Comparison of ENCODE assay signal across 8 cellular contexts in the genomic region with DNA sequence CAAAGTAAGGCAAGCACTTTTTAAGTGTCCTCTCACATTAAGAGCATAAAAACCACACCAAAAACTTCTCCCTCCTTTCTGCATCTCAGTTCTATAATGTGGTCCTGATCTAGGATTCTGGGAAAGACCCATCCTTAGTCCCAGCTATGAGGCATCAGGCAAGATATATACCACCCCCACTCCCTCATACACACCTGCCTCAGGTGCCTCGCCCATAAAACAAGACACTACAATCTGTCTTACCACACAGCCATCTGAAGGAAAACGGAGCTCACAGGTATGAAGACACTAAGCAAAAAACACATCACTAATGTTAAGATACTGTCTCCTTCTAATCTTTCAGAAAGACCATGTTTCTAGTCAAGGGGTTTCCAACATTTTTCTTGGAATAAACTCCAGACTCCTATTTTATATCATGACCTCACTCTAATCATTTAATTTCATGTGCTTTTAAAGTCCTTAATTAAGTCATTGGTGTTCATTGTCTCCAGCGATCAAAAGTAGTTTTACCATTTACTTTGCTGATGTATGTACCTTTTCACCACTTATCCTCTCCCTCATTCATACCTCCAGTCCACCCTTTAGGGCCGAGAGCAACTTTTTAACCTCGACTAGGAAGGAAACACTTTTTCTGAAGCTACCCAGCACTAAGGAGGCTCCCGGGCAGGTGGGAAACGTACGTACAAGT. TPM values are rescaled to one million over a fixed set of nuclear protein-coding genes. Genes with fewer than 3 reads are reported as not detected.
A peak's percentile ranks its signal among the peaks of the same experiment; 100 is the strongest.
DNase-seq lines count a peak whose midpoint lies in the region; ATAC-seq and TF ChIP-seq lines count a peak whose summit lies in the region.

No MANE protein-coding gene starts in this region.

- no peak for TF ChIP-seq CTCF in thoracic aorta (IDR thresholded peaks at IDR 0.05)

- H3K4me3 ChIP-seq in thoracic aorta, result peak overlapping the region; percentile 78

- no peak for ATAC-seq in activated naive CD8-positive, alpha-beta T cell treated with anti-CD3 and anti-CD28 coated beads, Interleukin-2, amount 10 ng/mL, durations not matched to agents 7 days and 5 days (ENCODE audit: low read depth)
- ATAC-seq in thoracic aorta (ENCODE audit: insufficient number of reproducible peaks, low FRiP score, low read depth) (no peak), HG02642 (IDR thresholded peaks at IDR 0.05; ENCODE audit: poor library complexity, unreplicated experiment) (no peak)

- peaks cover 40% of the 10 kb centered on the region for H3K36me3 Mint-ChIP-seq in activated CD4-positive, alpha-beta T cell treated with anti-CD3 and anti-CD28 coated beads, Interleukin-2, amount 10 ng/mL, durations not matched to agents 7 days and 5 days (ENCODE audit: low read depth)
- H3K36me3 Mint-ChIP-seq in activated naive CD8-positive, alpha-beta T cell treated with anti-CD3 and anti-CD28 coated beads, Interleukin-2, amount 10 ng/mL, durations not matched to agents 7 days and 5 days, result peaks cover 15% of the 10 kb centered on the region

- H3K27ac ChIP-seq in layer of hippocampus (ENCODE audit: low read depth, low read length) (peak overlapping the region; percentile 93), thoracic aorta (peak overlapping the region; percentile 87)

- H3K4me1 Mint-ChIP-seq in activated CD4-positive, alpha-beta T cell treated with anti-CD3 and anti-CD28 coated beads, Interleukin-2, amount 10 ng/mL, durations not matched to agents 7 days and 5 days, result peaks cover 74% of the 10 kb centered on the region
- peaks cover 63% of the 10 kb centered on the region for H3K4me1 Mint-ChIP-seq in activated naive CD8-positive, alpha-beta T cell treated with anti-CD3 and anti-CD28 coated beads, Interleukin-2, amount 10 ng/mL, durations not matched to agents 7 days and 5 days

- CTCF ChIA-PET in activated CD4-positive, alpha-beta T cell treated with anti-CD3 and anti-CD28 coated beads, Interleukin-2, amount 10 ng/mL, durations not matched to agents 7 days and 5 days (lab: Charles Lee), result interaction anchor here (0.5 to 2.7 kb wide), 7 partner anchors 10 to 180 kb away, joined by 3 to 13 read pairs (median 5); a partner anchor contains a TSS

- no peaks in the 10 kb centered on the region for H3K27me3 ChIP-seq in layer of hippocampus (ENCODE audit: control insufficient read depth, insufficient read depth, low read length)
- H3K27me3 ChIP-seq in thoracic aorta (replicated peaks; ENCODE audit: insufficient read depth), result no peaks in the 10 kb centered on the region

- no peak for DNase-seq in activated CD4-positive, alpha-beta T cell treated with anti-CD3 and anti-CD28 coated beads, Interleukin-2, amount 10 ng/mL, durations not matched to agents 7 days and 5 days
- DNase-seq in activated CD4-positive, alpha-beta T cell treated with anti-CD3 and anti-CD28 coated beads, Interleukin-2, amount 50 U/mL, for 4 hours, result no peak
- DNase-seq in activated naive CD8-positive, alpha-beta T cell treated with anti-CD3 and anti-CD28 coated beads, Interleukin-2, amount 10 ng/mL, durations not matched to agents 7 days and 5 days, result no peak
- no peak for DNase-seq in thoracic aorta (ENCODE audit: low spot score)
- DNase-seq in AG20443 (ENCODE audit: low spot score), result no peak
- no peak for DNase-seq in A172 (ENCODE audit: low spot score)

- H3K27me3 Mint-ChIP-seq in activated CD4-positive, alpha-beta T cell treated with anti-CD3 and anti-CD28 coated beads, Interleukin-2, amount 10 ng/mL, durations not matched to agents 7 days and 5 days, result no peaks in the 10 kb centered on the region
- H3K27me3 Mint-ChIP-seq in activated naive CD8-positive, alpha-beta T cell treated with anti-CD3 and anti-CD28 coated beads, Interleukin-2, amount 10 ng/mL, durations not matched to agents 7 days and 5 days, result no peaks in the 10 kb centered on the region

- H3K4me3 Mint-ChIP-seq in activated CD4-positive, alpha-beta T cell treated with anti-CD3 and anti-CD28 coated beads, Interleukin-2, amount 10 ng/mL, durations not matched to agents 7 days and 5 days, result peak overlapping the region; percentile 84
- H3K4me3 Mint-ChIP-seq in activated naive CD8-positive, alpha-beta T cell treated with anti-CD3 and anti-CD28 coated beads, Interleukin-2, amount 10 ng/mL, durations not matched to agents 7 days and 5 days, result peak overlapping the region; percentile 96

- no peaks in the 10 kb centered on the region for H3K9me3 ChIP-seq in thoracic aorta

- H3K4me1 ChIP-seq in thoracic aorta (ENCODE audit: control insufficient read depth in 1 of 2, low read depth in 2 of 2), result peaks cover 56 to 88% of the 10 kb centered on the region in 2 donors

- no peaks in the 10 kb centered on the region for H3K36me3 ChIP-seq in thoracic aorta

- POLR2A ChIA-PET in activated CD4-positive, alpha-beta T cell treated with anti-CD3 and anti-CD28 coated beads, Interleukin-2, amount 10 ng/mL, durations not matched to agents 7 days and 5 days (lab: Charles Lee), result interaction anchor here (0.9 kb wide), 1 partner anchor 90 kb away, joined by 4 read pairs; no protein-coding TSS in a partner anchor
- POLR2A ChIA-PET in activated naive CD8-positive, alpha-beta T cell treated with anti-CD3 and anti-CD28 coated beads, Interleukin-2, amount 10 ng/mL, durations not matched to agents 7 days and 5 days (lab: Charles Lee), result interaction anchor here (0.5 to 8.3 kb wide), 23 partner anchors 9 to 255 kb away, joined by 3 to 146 read pairs (median 6); a partner anchor contains a TSS

- peak overlapping the region; percentile 98 for H3K27ac Mint-ChIP-seq in activated CD4-positive, alpha-beta T cell treated with anti-CD3 and anti-CD28 coated beads, Interleukin-2, amount 10 ng/mL, durations not matched to agents 7 days and 5 days
- peak overlapping the region; percentile 94 for H3K27ac Mint-ChIP-seq in activated naive CD8-positive, alpha-beta T cell treated with anti-CD3 and anti-CD28 coated beads, Interleukin-2, amount 10 ng/mL, durations not matched to agents 7 days and 5 days

- H3K9me3 Mint-ChIP-seq in activated CD4-positive, alpha-beta T cell treated with anti-CD3 and anti-CD28 coated beads, Interleukin-2, amount 10 ng/mL, durations not matched to agents 7 days and 5 days, result no peaks in the 10 kb centered on the region
- H3K9me3 Mint-ChIP-seq in activated naive CD8-positive, alpha-beta T cell treated with anti-CD3 and anti-CD28 coated beads, Interleukin-2, amount 10 ng/mL, durations not matched to agents 7 days and 5 days, result no peaks in the 10 kb centered on the region

RNA-seq across cellular contexts. Expression of a gene that starts 1.1 kb away (rescaled TPM):
- total RNA-seq in activated CD4-positive, alpha-beta T cell treated with anti-CD3 and anti-CD28 coated beads, Interleukin-2, amount 10 ng/mL, durations not matched to agents 7 days and 5 days, result 10 to 100 TPM; 25.8 to 26.0 TPM
- total RNA-seq in activated naive CD8-positive, alpha-beta T cell treated with anti-CD3 and anti-CD28 coated beads, Interleukin-2, amount 10 ng/mL, durations not matched to agents 7 days and 5 days, result 10 to 100 TPM; 25.9 to 33.7 TPM
- 10 to 100 TPM; 10.1 to 10.7 TPM for total RNA-seq in thoracic aorta
- 24.8 and 35.5 TPM in 2 replicates for total RNA-seq in A172 (2014; rRNA removed; shearing (Covaris generic))

RNA-seq across cellular contexts. Expression of a gene that starts 53.8 kb away (rescaled TPM):
- under 1 TPM; 0.27 to 0.67 TPM for total RNA-seq in activated CD4-positive, alpha-beta T cell treated with anti-CD3 and anti-CD28 coated beads, Interleukin-2, amount 10 ng/mL, durations not matched to agents 7 days and 5 days
- under 1 TPM; 0.53 to 0.65 TPM for total RNA-seq in activated naive CD8-positive, alpha-beta T cell treated with anti-CD3 and anti-CD28 coated beads, Interleukin-2, amount 10 ng/mL, durations not matched to agents 7 days and 5 days
- not detected for total RNA-seq in thoracic aorta
- not detected in 2 replicates for total RNA-seq in A172 (2014; rRNA removed; shearing (Covaris generic))
